ENCODE assay signal across 1 cellular context in genomic region chr7:3043544-3044395, GRCh38.
TF ChIP-seq lines count a peak whose summit lies in the region.

Gene CARD11 (minus strand): TSS chr7:3043867. CDS start chr7:2958506, 85,361 bp downstream.

TF ChIP-seq in GM12878, 131 proteins besides CTCF, POLR2A, EP300 and RAD21 (continued from another document):
- TF ChIP-seq NR2F1 (conservative IDR thresholded peaks at IDR 0.05) = no peak
- TF ChIP-seq SREBF2 (IDR thresholded peaks at IDR 0.05; ENCODE audit: low read length) = no peak
- 0 out of 2 replicates have a peak, but pooled peaks have one; percentile 23 for TF ChIP-seq TCF12 (IDR thresholded peaks at IDR 0.05; ENCODE audit: low read depth, low read length)
- no peak for TF ChIP-seq BACH1 (IDR thresholded peaks at IDR 0.05; ENCODE audit: borderline replicate concordance)
- no peak for TF ChIP-seq CHD4 (IDR thresholded peaks at IDR 0.05)
- TF ChIP-seq CBFB (IDR thresholded peaks at IDR 0.05; ENCODE audit: low read depth) = no peak
TF ChIP-seq in GM12878: peak in this region for 7.
